ENCODE assay signal across 15 cellular contexts in the genomic region with DNA sequence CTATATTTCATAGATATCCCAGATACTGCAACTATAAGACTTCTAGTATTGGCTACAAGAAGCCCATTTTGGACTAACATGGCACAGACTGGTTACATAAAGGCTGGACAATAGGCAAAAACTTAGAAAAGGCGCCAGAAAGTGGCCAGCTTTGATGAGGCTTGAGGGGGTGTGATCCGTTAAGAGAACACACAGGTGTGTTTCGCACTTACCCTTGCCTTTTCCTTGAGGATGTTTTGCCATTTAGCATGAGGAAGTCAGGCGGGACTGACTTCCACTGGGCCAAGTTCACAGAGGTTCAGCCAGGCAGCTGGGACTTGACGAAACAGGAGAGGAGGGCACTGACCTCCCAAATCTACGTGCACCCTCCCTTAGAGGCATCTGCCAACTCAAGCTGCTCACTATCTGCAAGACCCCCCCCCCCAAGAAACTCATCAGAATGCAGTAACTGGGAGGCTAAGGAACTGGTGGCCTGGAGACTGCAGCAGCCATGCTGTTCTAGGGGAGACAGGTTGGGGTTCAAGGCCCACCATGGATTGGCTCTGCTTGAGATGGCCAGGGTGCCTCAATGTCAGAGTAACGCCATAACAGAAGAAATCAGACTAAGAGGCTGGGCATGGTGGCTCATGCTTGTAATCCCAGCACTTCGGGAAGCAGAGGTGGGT. TPM values are rescaled to one million over a fixed set of nuclear protein-coding genes. Genes with fewer than 3 reads are reported as not detected.
DNase-seq lines count a peak whose midpoint lies in the region; TF ChIP-seq lines count a peak whose summit lies in the region.
"Had no signal": no experiment of that assay in that cellular context is flagged by ENCODE, and none has a peak within 500 bp of the region (broad histone marks: within the 10 kb centered on the region; RNA-seq: fewer than 3 reads in every experiment).

No MANE protein-coding gene starts in this region.

- peaks cover 10% of the 10 kb centered on the region for H3K27me3 Mint-ChIP-seq in neural progenitor cell (ENCODE audit: insufficient read depth, low read depth)
- H3K27me3 Mint-ChIP-seq: activated CD4-positive, alpha-beta memory T cell treated with anti-CD3 and anti-CD28 coated beads for 36 hours; central memory CD8-positive, alpha-beta T cell; natural killer cell treated with Interleukin-12 subunit alpha and Interleukin-12 subunit beta and Interleukin-15 and Interleukin-18, amount 100 ng/mL, for 72 hours had no signal

- peaks cover 4% of the 10 kb centered on the region for H3K4me1 ChIP-seq in neural progenitor cell

- no peaks in the 10 kb centered on the region for H3K27me3 ChIP-seq in neural progenitor cell
- H3K27me3 ChIP-seq: gastroesophageal sphincter had no signal

- no peaks in the 10 kb centered on the region for H3K9me3 ChIP-seq in neural progenitor cell (ENCODE audit: low read depth)
- H3K9me3 ChIP-seq: gastroesophageal sphincter had no signal

- H3K36me3 ChIP-seq in neural progenitor cell: no peaks in the 10 kb centered on the region

- H3K9ac ChIP-seq in neural progenitor cell: no peak overlapping the region

- H3K4me3 ChIP-seq in neural progenitor cell: no peak overlapping the region
- H3K4me3 ChIP-seq: gastroesophageal sphincter, lung had no signal

- peaks cover 10% of the 10 kb centered on the region for H3K4me1 Mint-ChIP-seq in neural progenitor cell

- H3F3A ChIP-seq in neural progenitor cell (ENCODE audit: low read depth): peaks cover 63% of the 10 kb centered on the region

- H2AFZ ChIP-seq in neural progenitor cell (replicated peaks): no peak overlapping the region

- H3K27ac ChIP-seq in neural progenitor cell: no peak overlapping the region
- H3K27ac ChIP-seq: C4-2B had no signal

- peaks cover 30% of the 10 kb centered on the region for H3K36me3 Mint-ChIP-seq in neural progenitor cell

- no peaks in the 10 kb centered on the region for H3K9me3 Mint-ChIP-seq in neural progenitor cell
- H3K9me3 Mint-ChIP-seq: activated CD4-positive, alpha-beta memory T cell treated with anti-CD3 and anti-CD28 coated beads for 36 hours; central memory CD8-positive, alpha-beta T cell; natural killer cell treated with Interleukin-12 subunit alpha and Interleukin-12 subunit beta and Interleukin-15 and Interleukin-18, amount 100 ng/mL, for 72 hours had no signal

- peaks cover 10% of the 10 kb centered on the region for H3K79me2 ChIP-seq in neural progenitor cell (ENCODE audit: low read depth)

- H3K4me3 Mint-ChIP-seq in neural progenitor cell: no peak overlapping the region
- H3K4me3 Mint-ChIP-seq: activated CD4-positive, alpha-beta memory T cell treated with anti-CD3 and anti-CD28 coated beads for 36 hours; central memory CD8-positive, alpha-beta T cell; natural killer cell treated with Interleukin-12 subunit alpha and Interleukin-12 subunit beta and Interleukin-15 and Interleukin-18, amount 100 ng/mL, for 72 hours had no signal

- no peak for TF ChIP-seq CTCF in neural progenitor cell (IDR thresholded peaks at IDR 0.05)

- H4K20me1 ChIP-seq in neural progenitor cell (ENCODE audit: low read depth): peaks cover 56% of the 10 kb centered on the region

- H3K27ac Mint-ChIP-seq in neural progenitor cell: peak overlapping the region; percentile 27
- H3K27ac Mint-ChIP-seq: activated CD4-positive, alpha-beta memory T cell treated with anti-CD3 and anti-CD28 coated beads for 36 hours; natural killer cell treated with Interleukin-12 subunit alpha and Interleukin-12 subunit beta and Interleukin-15 and Interleukin-18, amount 100 ng/mL, for 72 hours had no signal

- no peak overlapping the region for H3K4me2 ChIP-seq in neural progenitor cell

- DNase-seq in DMS 273 (lab: John Stamatoyannopoulos, UW; ENCODE audit: unreplicated experiment) (peak; percentile 48), DMS 273 treated with DMSO at 0.1 percent for 48 hours (lab: John Stamatoyannopoulos, UW) (no peak), neural progenitor cell (ENCODE audit: low spot score) (no peak), NCI-H510A treated with DMSO at 0.1 percent for 48 hours (lab: John Stamatoyannopoulos, UW) (no peak)
- DNase-seq: 8988T; activated CD4-positive, alpha-beta memory T cell treated with anti-CD3 and anti-CD28 coated beads for 36 hours; DMS79; NCI-H1092; NCI-H748 treated with DMSO at 0.1 percent for 48 hours; substantia nigra had no signal

RNA-seq across cellular contexts. Expression of gene LIN7B, which starts 4.5 kb away (rescaled TPM):
- total RNA-seq in neural progenitor cell (ENCODE audit: low replicate concordance): 9.2 and 9.7 TPM in 2 replicates

RNA-seq across cellular contexts. Expression of gene C19orf73, which starts 9.2 kb away (rescaled TPM):
- total RNA-seq in neural progenitor cell (ENCODE audit: low replicate concordance): 1.7 TPM in 1 of 2 replicates, not detected in the other

RNA-seq across cellular contexts. Expression of gene PPFIA3, which starts 9.6 kb away (rescaled TPM):
- 1.8 and 12.0 TPM in 2 replicates for total RNA-seq in neural progenitor cell (ENCODE audit: low replicate concordance)

RNA-seq across cellular contexts. Expression of gene SNRNP70, which starts 24.4 kb away (rescaled TPM):
- 162 and 365 TPM in 2 replicates for total RNA-seq in neural progenitor cell (ENCODE audit: low replicate concordance)

RNA-seq across cellular contexts. Expression of gene KCNA7, which starts 37.2 kb away (rescaled TPM):
- total RNA-seq in neural progenitor cell (ENCODE audit: low replicate concordance): 0.11 TPM in 1 of 2 replicates, not detected in the other
- total RNA-seq: activated CD4-positive, alpha-beta memory T cell treated with anti-CD3 and anti-CD28 coated beads for 36 hours; gastroesophageal sphincter; lung; natural killer cell treated with Interleukin-12 subunit alpha and Interleukin-12 subunit beta and Interleukin-15 and Interleukin-18, amount 100 ng/mL, for 72 hours had no signal
